31 cellular contexts compared by ENCODE assay signal in the genomic region with DNA sequence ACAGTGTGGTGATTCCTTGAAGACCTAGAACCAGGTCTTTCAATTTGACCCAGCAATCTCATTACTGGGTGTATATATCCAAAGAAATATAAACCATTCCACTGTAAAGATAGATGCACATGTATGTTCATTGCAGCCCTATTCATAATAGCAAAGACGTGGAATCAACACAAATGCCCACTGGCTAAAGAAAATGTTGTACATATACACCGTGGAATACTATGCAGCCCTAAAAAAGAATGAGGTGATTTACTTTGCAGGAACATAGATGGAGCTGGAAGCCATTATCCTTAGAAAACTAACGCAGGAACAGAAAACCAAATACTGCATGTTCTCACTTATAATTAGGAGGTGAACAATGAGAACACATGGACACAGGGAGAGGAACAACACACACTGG.
DNase-seq lines count a peak whose midpoint lies in the region; ATAC-seq, FAIRE-seq and TF ChIP-seq lines count a peak whose summit lies in the region.
"Had no signal": no experiment of that assay in that cellular context is flagged by ENCODE, and none has a peak within 500 bp of the region (broad histone marks: within the 10 kb centered on the region; RNA-seq: fewer than 3 reads in every experiment).

No MANE protein-coding gene starts in this region.

- no peak for TF ChIP-seq EP300 in K562 (IDR thresholded peaks at IDR 0.05; ENCODE audit: low read length)

- H3K4me3 ChIP-seq in HEK293 (ENCODE audit: low read depth, low read length): no peak overlapping the region
- H3K4me3 ChIP-seq in K562: no peak overlapping the region
- H3K4me3 ChIP-seq: A549; BLaER1; BLaER1 treated with 17β-estradiol and CSF1 and Interleukin-3, amounts not matched to agents 10 nM and 100 nM had no signal

- no peak for ATAC-seq in K562
- ATAC-seq: A549; CD8-positive, alpha-beta T cell had no signal

- H4K20me1 ChIP-seq in K562 (replicated peaks; ENCODE audit: control insufficient read depth, insufficient read depth, low read length): no peaks in the 10 kb centered on the region
- H4K20me1 ChIP-seq: BLaER1; BLaER1 treated with 17β-estradiol and CSF1 and Interleukin-3, amounts not matched to agents 10 nM and 100 nM had no signal

- H3K36me3 ChIP-seq in HEK293 (ENCODE audit: control insufficient read depth in 2 of 2, insufficient read depth in 1 of 2, low read length in 2 of 2) (no peaks in the 10 kb centered on the region), K562 (ENCODE audit: control insufficient read depth, insufficient read depth, low read length) (no peaks in the 10 kb centered on the region)
- H3K36me3 ChIP-seq: BE2C; BLaER1; BLaER1 treated with 17β-estradiol and CSF1 and Interleukin-3, amounts not matched to agents 10 nM and 100 nM had no signal

- 4% methylated on average over 3 of the region's 3 CpGs for WGBS in K562 (ENCODE audit: insufficient coverage, low coverage, missing lambda C conversion rate)

- TF ChIP-seq RAD21 in K562 (CRISPR knock-in tag; conservative IDR thresholded peaks at IDR 0.05 in 1 of 2, IDR thresholded peaks at IDR 0.05 in 1 of 2): no peak

- POLR2A ChIA-PET in HEK293 (lab: Yijun Ruan, JAX): no interaction called here
- POLR2A ChIA-PET in K562 (lab: Yijun Ruan, JAX): no interaction called here

- H3K4me2 ChIP-seq in K562 (ENCODE audit: insufficient read depth, low read length): no peak overlapping the region
- H3K4me2 ChIP-seq: A549; BLaER1; BLaER1 treated with 17β-estradiol and CSF1 and Interleukin-3, amounts not matched to agents 10 nM and 100 nM had no signal

- intact Hi-C loops in K562 (cut with micrococcal nuclease): no loop called here

- in situ Hi-C loops in K562 (cut with MboI): no loop called here

- H3K9me1 ChIP-seq in K562 (ENCODE audit: control insufficient read depth, insufficient read depth, low read length): no peaks in the 10 kb centered on the region

- CTCF ChIA-PET in HEK293 (lab: Yijun Ruan, JAX): no interaction called here
- CTCF ChIA-PET in K562 (lab: Yijun Ruan, JAX; ENCODE audit: low intra/inter-chr PET ratio): no interaction called here

- no peak for FAIRE-seq in K562 (lab: Jason Lieb, UNC)
- FAIRE-seq: A204.1, A549, D721Med had no signal

- no peaks in the 10 kb centered on the region for H3K79me2 ChIP-seq in K562 (ENCODE audit: control insufficient read depth, insufficient read depth, low read length)

- H3K27ac ChIP-seq in HEK293 (ENCODE audit: extremely low read depth, low read depth, low read length) (no peak overlapping the region), K562 (ENCODE audit: extremely low read depth, low read depth, low read length) (no peak overlapping the region)
- H3K27ac ChIP-seq: 22Rv1; A549; BLaER1; BLaER1 treated with 17β-estradiol and CSF1 and Interleukin-3, amounts not matched to agents 10 nM and 100 nM; C4-2B had no signal

- no peak overlapping the region for H2AFZ ChIP-seq in K562 (ENCODE audit: low read depth, low read length)

- DNase-seq in K562 (ENCODE audit: extremely low read depth in 1 of 4, low spot score in 3 of 4) (no peak), OCI-M2 (lab: John Stamatoyannopoulos, UW; ENCODE audit: unreplicated experiment) (no peak), ureter (ENCODE audit: low spot score) (no peak)
- DNase-seq: 8988T; ACHN; AML-193; BE2C; C1 segment of cervical spinal cord; Caco-2; Calu3; CD4-positive, alpha-beta memory T cell; CD4-positive, alpha-beta T cell; CD4-positive, CD25-positive, alpha-beta regulatory T cell; CD8-positive, alpha-beta memory T cell; CD8-positive, alpha-beta T cell; COR-L47; DMS 273 treated with DMSO at 0.1 percent for 48 hours; DMS153; DMS53; DMS79; DMS79 treated with DMSO at 0.1 percent for 48 hours; DND-41; EL had no signal

- no peak for TF ChIP-seq CTCF in HEK293 (tag by site-specific recombination; IDR thresholded peaks at IDR 0.05)
- no peak for TF ChIP-seq CTCF in K562 (IDR thresholded peaks at IDR 0.05 in 2 of 3, conservative IDR thresholded peaks at IDR 0.05 in 1 of 3; ENCODE audit: insufficient read depth in 2 of 3, low read depth in 1 of 3, low read length in 3 of 3)

- TF ChIP-seq POLR2A in K562 (conservative IDR thresholded peaks at IDR 0.05): no peak

- H3K27me3 ChIP-seq in K562 (ENCODE audit: control insufficient read depth in 2 of 2, insufficient read depth in 2 of 2, low read length in 2 of 2): no peaks in the 10 kb centered on the region
- H3K27me3 ChIP-seq: BE2C; BLaER1; BLaER1 treated with 17β-estradiol and CSF1 and Interleukin-3, amounts not matched to agents 10 nM and 100 nM had no signal

- no peaks in the 10 kb centered on the region for H3K9me3 ChIP-seq in HEK293 (ENCODE audit: control insufficient read depth, insufficient read depth, low read depth, low read length)
- 0 out of 2 replicates have a peak, but pooled peaks cover 3% of the 10 kb centered on the region for H3K9me3 ChIP-seq in K562 (replicated peaks; ENCODE audit: control insufficient read depth, insufficient read depth, low read depth, low read length)
- H3K9me3 ChIP-seq: A549, BE2C, BLaER1, Caco-2 had no signal

- H3K9ac ChIP-seq in K562 (ENCODE audit: insufficient read depth in 1 of 2, low read depth in 2 of 2, low read length in 2 of 2): no peak overlapping the region
- H3K9ac ChIP-seq: BLaER1; BLaER1 treated with 17β-estradiol and CSF1 and Interleukin-3, amounts not matched to agents 10 nM and 100 nM had no signal

- BruUV-seq in K562 (replicated peaks; lab: Mats Ljungman, UMichigan): no TSS peak

- H3K4me1 ChIP-seq in HEK293 (ENCODE audit: control insufficient read depth, insufficient read depth, low read length) (no peaks in the 10 kb centered on the region), K562 (replicated peaks in 1 of 2; ENCODE audit: control insufficient read depth in 2 of 2, insufficient read depth in 2 of 2, low read length in 2 of 2) (no peaks in the 10 kb centered on the region)
- H3K4me1 ChIP-seq: A549; BE2C; BLaER1; BLaER1 treated with 17β-estradiol and CSF1 and Interleukin-3, amounts not matched to agents 10 nM and 100 nM; Caco-2 had no signal

TF ChIP-seq in HEK293, 187 proteins besides CTCF, POLR2A, EP300 and RAD21 (continues in another document):
- TF ChIP-seq ZNF146 (tag by site-specific recombination; IDR thresholded peaks at IDR 0.05): 0 out of 2 replicates have a peak, but pooled peaks have one; percentile 16
- TF ChIP-seq, protein P1, sequence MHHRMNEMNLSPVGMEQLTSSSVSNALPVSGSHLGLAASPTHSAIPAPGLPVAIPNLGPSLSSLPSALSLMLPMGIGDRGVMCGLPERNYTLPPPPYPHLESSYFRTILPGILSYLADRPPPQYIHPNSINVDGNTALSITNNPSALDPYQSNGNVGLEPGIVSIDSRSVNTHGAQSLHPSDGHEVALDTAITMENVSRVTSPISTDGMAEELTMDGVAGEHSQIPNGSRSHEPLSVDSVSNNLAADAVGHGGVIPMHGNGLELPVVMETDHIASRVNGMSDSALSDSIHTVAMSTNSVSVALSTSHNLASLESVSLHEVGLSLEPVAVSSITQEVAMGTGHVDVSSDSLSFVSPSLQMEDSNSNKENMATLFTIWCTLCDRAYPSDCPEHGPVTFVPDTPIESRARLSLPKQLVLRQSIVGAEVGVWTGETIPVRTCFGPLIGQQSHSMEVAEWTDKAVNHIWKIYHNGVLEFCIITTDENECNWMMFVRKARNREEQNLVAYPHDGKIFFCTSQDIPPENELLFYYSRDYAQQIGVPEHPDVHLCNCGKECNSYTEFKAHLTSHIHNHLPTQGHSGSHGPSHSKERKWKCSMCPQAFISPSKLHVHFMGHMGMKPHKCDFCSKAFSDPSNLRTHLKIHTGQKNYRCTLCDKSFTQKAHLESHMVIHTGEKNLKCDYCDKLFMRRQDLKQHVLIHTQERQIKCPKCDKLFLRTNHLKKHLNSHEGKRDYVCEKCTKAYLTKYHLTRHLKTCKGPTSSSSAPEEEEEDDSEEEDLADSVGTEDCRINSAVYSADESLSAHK (tag by site-specific recombination; IDR thresholded peaks at IDR 0.05): no peak

TF ChIP-seq in K562, 482 proteins besides CTCF, POLR2A, EP300 and RAD21 (continues in another document):
- TF ChIP-seq BCOR (IDR thresholded peaks at IDR 0.05) (0 out of 2 replicates have a peak, but pooled peaks have one; percentile 39), MAFG (tag; conservative IDR thresholded peaks at IDR 0.05) (no peak), POLR2AphosphoS5 (IDR thresholded peaks at IDR 0.05; ENCODE audit: control insufficient read depth, insufficient read depth, low read depth, low read length) (no peak), ZNF589 (CRISPR knock-in tag; IDR thresholded peaks at IDR 0.05; ENCODE audit: low read depth) (no peak), NFIX (CRISPR knock-in tag; IDR thresholded peaks at IDR 0.05; ENCODE audit: low read depth) (no peak), ZNF41 (CRISPR knock-in tag; conservative IDR thresholded peaks at IDR 0.05) (no peak), MIER1 (IDR thresholded peaks at IDR 0.05; ENCODE audit: low read depth) (no peak), ZNF146 (CRISPR knock-in tag; IDR thresholded peaks at IDR 0.05; ENCODE audit: unreplicated experiment) (peak; percentile 91), CXXC5 (CRISPR knock-in tag; IDR thresholded peaks at IDR 0.05) (no peak), SRSF9 (IDR thresholded peaks at IDR 0.05; ENCODE audit: borderline replicate concordance, low read depth, low read length) (no peak), RBM25 (IDR thresholded peaks at IDR 0.05; ENCODE audit: low read depth, low read length, severe bottlenecking) (peak; percentile 76)
- TF ChIP-seq, protein P2, sequence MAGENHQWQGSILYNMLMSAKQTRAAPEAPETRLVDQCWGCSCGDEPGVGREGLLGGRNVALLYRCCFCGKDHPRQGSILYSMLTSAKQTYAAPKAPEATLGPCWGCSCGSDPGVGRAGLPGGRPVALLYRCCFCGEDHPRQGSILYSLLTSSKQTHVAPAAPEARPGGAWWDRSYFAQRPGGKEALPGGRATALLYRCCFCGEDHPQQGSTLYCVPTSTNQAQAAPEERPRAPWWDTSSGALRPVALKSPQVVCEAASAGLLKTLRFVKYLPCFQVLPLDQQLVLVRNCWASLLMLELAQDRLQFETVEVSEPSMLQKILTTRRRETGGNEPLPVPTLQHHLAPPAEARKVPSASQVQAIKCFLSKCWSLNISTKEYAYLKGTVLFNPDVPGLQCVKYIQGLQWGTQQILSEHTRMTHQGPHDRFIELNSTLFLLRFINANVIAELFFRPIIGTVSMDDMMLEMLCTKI (IDR thresholded peaks at IDR 0.05; ENCODE audit: partially characterized antibody): no peak
- TF ChIP-seq, protein P3, sequence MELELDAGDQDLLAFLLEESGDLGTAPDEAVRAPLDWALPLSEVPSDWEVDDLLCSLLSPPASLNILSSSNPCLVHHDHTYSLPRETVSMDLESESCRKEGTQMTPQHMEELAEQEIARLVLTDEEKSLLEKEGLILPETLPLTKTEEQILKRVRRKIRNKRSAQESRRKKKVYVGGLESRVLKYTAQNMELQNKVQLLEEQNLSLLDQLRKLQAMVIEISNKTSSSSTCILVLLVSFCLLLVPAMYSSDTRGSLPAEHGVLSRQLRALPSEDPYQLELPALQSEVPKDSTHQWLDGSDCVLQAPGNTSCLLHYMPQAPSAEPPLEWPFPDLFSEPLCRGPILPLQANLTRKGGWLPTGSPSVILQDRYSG (tag; conservative IDR thresholded peaks at IDR 0.05; ENCODE audit: low read depth): no peak
